ENCODE assay signal across 24 cellular contexts in genomic region chr11:14112721-14113120, GRCh38.
"Had no signal": no experiment of that assay in that cellular context is flagged by ENCODE, and none has a peak within 500 bp of the region (broad histone marks: within the 10 kb centered on the region; RNA-seq: fewer than 3 reads in every experiment).

No MANE protein-coding gene starts in this region.

- H3K27ac ChIP-seq: SJSA1 had no signal

- H3K27ac Mint-ChIP-seq: activated CD8-positive, alpha-beta memory T cell treated with anti-CD3 and anti-CD28 coated beads, Interleukin-2, amount 10 ng/mL, durations not matched to agents 7 days and 5 days; activated naive CD4-positive, alpha-beta T cell treated with anti-CD3 and anti-CD28 coated beads, Interleukin-2, amount 50 U/mL, for 24 hours; activated T-cell treated with anti-CD3 and anti-CD28 coated beads, Interleukin-2, amount 50 U/mL, for 24 hours; activated T-helper 1 cell treated with anti-CD3 and anti-CD28 coated beads, Interleukin-12 subunit alpha, Interleukin-12 subunit beta, Interleukin-2, Interleukin-4 antibody, amounts not matched to agents 30 ng/mL and 10 ng/mL and 1 ng/mL, durations not matched to agents 14 hours and 24 hours and 36 hours; WTC11 had no signal

- ATAC-seq: activated CD8-positive, alpha-beta memory T cell treated with anti-CD3 and anti-CD28 coated beads, Interleukin-2, amount 10 ng/mL, durations not matched to agents 7 days and 5 days; SK-N-SH treated with all-trans-retinoic acid at 6 μM for 48 hours; WTC11 had no signal

- H3K4me3 Mint-ChIP-seq: activated CD8-positive, alpha-beta memory T cell treated with anti-CD3 and anti-CD28 coated beads, Interleukin-2, amount 10 ng/mL, durations not matched to agents 7 days and 5 days; activated naive CD4-positive, alpha-beta T cell treated with anti-CD3 and anti-CD28 coated beads, Interleukin-2, amount 50 U/mL, for 24 hours; activated T-cell treated with anti-CD3 and anti-CD28 coated beads, Interleukin-2, amount 50 U/mL, for 24 hours; activated T-helper 1 cell treated with anti-CD3 and anti-CD28 coated beads, Interleukin-12 subunit alpha, Interleukin-12 subunit beta, Interleukin-2, Interleukin-4 antibody, amounts not matched to agents 30 ng/mL and 10 ng/mL and 1 ng/mL, durations not matched to agents 14 hours and 24 hours and 36 hours; WTC11 had no signal

- H3K27me3 ChIP-seq: SJSA1 had no signal

- H3K27me3 Mint-ChIP-seq: activated naive CD4-positive, alpha-beta T cell treated with anti-CD3 and anti-CD28 coated beads, Interleukin-2, amount 50 U/mL, for 24 hours; activated T-cell treated with anti-CD3 and anti-CD28 coated beads, Interleukin-2, amount 50 U/mL, for 24 hours had no signal

- H3K36me3 ChIP-seq: SJSA1 had no signal

- H3K9me3 ChIP-seq: SJSA1 had no signal

- DNase-seq: activated CD4-positive, alpha-beta T cell treated with anti-CD3 and anti-CD28 coated beads for 48 hours; activated CD4-positive, alpha-beta T cell treated with anti-CD3 and anti-CD28 coated beads, Interleukin-2, amount 50 U/mL, for 48 hours; activated CD4-positive, CD25-positive, alpha-beta regulatory T cell treated with anti-CD3 and anti-CD28 coated beads, Interleukin-2, amount 50 U/mL, for 72 hours; activated CD8-positive, alpha-beta memory T cell treated with anti-CD3 and anti-CD28 coated beads, Interleukin-2, amount 10 ng/mL, durations not matched to agents 7 days and 5 days; activated effector memory CD4-positive, alpha-beta T cell treated with Interleukin-2 at 50 U/mL for 16 hours; activated naive CD4-positive, alpha-beta T cell; activated T-cell treated with anti-CD3 and anti-CD28 coated beads, Interleukin-2, amount 50 U/mL, for 24 hours; aorta; central memory CD4-positive, alpha-beta T cell; Kasumi-1; NCI-H1105 treated with DMSO at 0.1 percent for 48 hours; NCI-H1436 treated with DMSO at 0.1 percent for 48 hours; NCI-H187 treated with DMSO at 0.1 percent for 48 hours; NCI-H2171; NCI-H2227 treated with DMSO at 0.1 percent for 48 hours; NCI-H446 treated with DMSO at 0.1 percent for 48 hours; NCI-H526 treated with DMSO at 0.1 percent for 48 hours; SHP77; SW 1271 had no signal

- H3K9me3 Mint-ChIP-seq: activated T-helper 1 cell treated with anti-CD3 and anti-CD28 coated beads, Interleukin-12 subunit alpha, Interleukin-12 subunit beta, Interleukin-2, Interleukin-4 antibody, amounts not matched to agents 30 ng/mL and 10 ng/mL and 1 ng/mL, durations not matched to agents 14 hours and 24 hours and 36 hours had no signal

- H3K4me3 ChIP-seq: SJSA1 had no signal

- H3K4me1 Mint-ChIP-seq: activated CD8-positive, alpha-beta memory T cell treated with anti-CD3 and anti-CD28 coated beads, Interleukin-2, amount 10 ng/mL, durations not matched to agents 7 days and 5 days; WTC11 had no signal

- H3K36me3 Mint-ChIP-seq: activated CD8-positive, alpha-beta memory T cell treated with anti-CD3 and anti-CD28 coated beads, Interleukin-2, amount 10 ng/mL, durations not matched to agents 7 days and 5 days; WTC11 had no signal
